In genomic region chr20:45433316-45433715, GRCh38 we compare ENCODE assay signal across 11 cellular contexts. TPM values are rescaled to one million over a fixed set of nuclear protein-coding genes. Genes with fewer than 3 reads are reported as not detected.
A peak's percentile ranks its signal among the peaks of the same experiment; 100 is the strongest.
DNase-seq lines count a peak whose midpoint lies in the region; ATAC-seq and TF ChIP-seq lines count a peak whose summit lies in the region.
"Had no signal": no experiment of that assay in that cellular context is flagged by ENCODE, and none has a peak within 500 bp of the region (broad histone marks: within the 10 kb centered on the region; RNA-seq: fewer than 3 reads in every experiment).

No MANE protein-coding gene starts in this region.

- no peaks in the 10 kb centered on the region for H3K36me3 ChIP-seq in gastroesophageal sphincter

- H3K4me1 ChIP-seq in gastroesophageal sphincter = peaks cover 0 to 11% (median 0%) of the 10 kb centered on the region in 3 donors

- DNase-seq in ELR (ENCODE audit: low read depth) = peak; percentile 16
- peak; percentile 80 for DNase-seq in SW480 (ENCODE audit: low spot score)
- peak; percentile 7 for DNase-seq in renal cortical epithelial cell (ENCODE audit: low read depth)
- DNase-seq in activated T-cell treated with anti-CD3 and anti-CD28 coated beads, Interleukin-2, amount 50 U/mL, for 1 hour = no peak
- DNase-seq in SKM-1 (lab: John Stamatoyannopoulos, UW; ENCODE audit: unreplicated experiment) = no peak
- no peak for DNase-seq in NCI-H1105 treated with DMSO at 0.1 percent for 48 hours (lab: John Stamatoyannopoulos, UW)
- DNase-seq: activated CD4-positive, alpha-beta T cell treated with anti-CD3 and anti-CD28 coated beads, Interleukin-2, amount 50 U/mL, for 4 hours; central memory CD4-positive, alpha-beta T cell had no signal

- peak overlapping the region in 1 of 4 donors; percentile 43 for H3K27ac ChIP-seq in gastroesophageal sphincter

- no peak for TF ChIP-seq CTCF in gastroesophageal sphincter (IDR thresholded peaks at IDR 0.05)

- TF ChIP-seq POLR2A in gastroesophageal sphincter (IDR thresholded peaks at IDR 0.05) = no peak

- ATAC-seq in gastroesophageal sphincter = peak; percentile 37
- ATAC-seq in esophagus mucosa = no peak
- ATAC-seq: stimulated activated effector memory CD8-positive, alpha-beta T cell treated with anti-CD3 and anti-CD28 coated beads, Interleukin-12 subunit alpha, Interleukin-12 subunit beta, amount 100 ng/mL, for 72 hours had no signal

- H3K27me3 ChIP-seq in gastroesophageal sphincter = no peaks in the 10 kb centered on the region

- no peak overlapping the region for H3K4me3 ChIP-seq in gastroesophageal sphincter

- no peak for TF ChIP-seq EP300 in gastroesophageal sphincter (IDR thresholded peaks at IDR 0.05)

- 27% methylated on average over 3 of the region's 3 CpGs; no CpG with 5 or more reads in 1 of the 2 donors for WGBS in gastroesophageal sphincter (ENCODE audit: low coverage in 1 of 2), 2 donors

- H3K9me3 ChIP-seq in gastroesophageal sphincter = no peaks in the 10 kb centered on the region

RNA-seq across cellular contexts. Expression of gene PIGT, which starts 17.4 kb away (rescaled TPM):
- total RNA-seq in gastroesophageal sphincter = 10 to 100 TPM; 59.8 to 87.3 (median 67.6) TPM
- total RNA-seq in renal cortical epithelial cell = 16.3 and 32.9 TPM in 2 replicates
- 43.0 TPM for total RNA-seq in esophagus mucosa

RNA-seq across cellular contexts. Expression of gene DBNDD2, which starts 25.2 kb away (rescaled TPM):
- total RNA-seq in gastroesophageal sphincter (100 to 1,000 TPM in 2 of 4 donors, 10 to 100 TPM in 2; 84.9 to 132 (median 106) TPM), renal cortical epithelial cell (7.1 and 18.4 TPM in 2 replicates), esophagus mucosa (22.6 TPM)

RNA-seq across cellular contexts. Expression of gene WFDC2, which starts 36.2 kb away (rescaled TPM):
- total RNA-seq in gastroesophageal sphincter = 10 to 100 TPM in 1 of 4 donors, 1 to 10 TPM in 2, not detected in 1; 7.0 to 21.9 (median 9.3) TPM
- total RNA-seq in renal cortical epithelial cell = 1.6 and 25.0 TPM in 2 replicates
- total RNA-seq in esophagus mucosa = 37.9 TPM

RNA-seq across cellular contexts. Expression of gene TP53TG5, which starts 55.2 kb away (rescaled TPM):
- not detected for total RNA-seq in gastroesophageal sphincter
- not detected in 2 replicates for total RNA-seq in renal cortical epithelial cell
- 0.36 TPM for total RNA-seq in esophagus mucosa

Comparison
In these comparisons a context has a peak if more than half of its experiments do, and no peak if none do; other contexts are left out.
1. DNase-seq: peak in ELR (single experiment), SW480 (single experiment) and renal cortical epithelial cell (single experiment); none in activated T-cell treated with anti-CD3 and anti-CD28 coated beads, Interleukin-2, amount 50 U/mL, for 1 hour (single experiment), SKM-1 (single experiment) and NCI-H1105 treated with DMSO at 0.1 percent for 48 hours (single experiment).